27 cellular contexts compared by ENCODE assay signal in the genomic region with DNA sequence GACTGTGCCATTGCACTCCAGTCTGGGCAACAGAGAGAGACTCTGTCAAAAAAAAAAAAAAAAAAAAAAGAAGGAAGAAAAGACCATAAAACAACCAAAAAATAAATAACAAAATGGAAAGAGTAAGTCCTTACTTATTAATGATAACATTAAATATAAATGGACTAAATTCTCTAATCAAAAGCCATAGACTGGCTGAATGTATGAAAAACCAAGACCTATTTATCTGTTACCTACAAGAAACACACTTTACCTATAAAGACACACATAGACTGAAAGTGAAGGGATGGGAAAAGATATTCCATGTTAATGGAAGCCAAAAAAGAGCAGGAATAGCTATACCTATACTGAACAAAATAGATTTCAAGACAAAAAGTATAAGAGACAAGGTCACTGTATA. TPM values are rescaled to one million over a fixed set of nuclear protein-coding genes. Genes with fewer than 3 reads are reported as not detected.
"Had no signal": no experiment of that assay in that cellular context is flagged by ENCODE, and none has a peak within 500 bp of the region (broad histone marks: within the 10 kb centered on the region; RNA-seq: fewer than 3 reads in every experiment).

No MANE protein-coding gene starts in this region.

- ATAC-seq: effector memory CD8-positive, alpha-beta T cell; esophagus mucosa; gastrocnemius medialis; heart right ventricle; left cardiac atrium; left lung; left ventricle myocardium superior; lower lobe of right lung; mucosa of descending colon; naive thymus-derived CD8-positive, alpha-beta T cell had no signal

- H3K36me3 ChIP-seq: colonic mucosa, lower lobe of right lung had no signal

- H3K27ac Mint-ChIP-seq: dendritic cell treated with granulocyte-macrophage colony-stimulating factor and Interleukin-4, amounts not matched to agents 40 ng/mL and 50 ng/mL, for 4 days; effector memory CD8-positive, alpha-beta T cell; mesothelial cell of epicardium had no signal

- H3K27me3 Mint-ChIP-seq: dendritic cell treated with granulocyte-macrophage colony-stimulating factor and Interleukin-4, amounts not matched to agents 40 ng/mL and 50 ng/mL, for 4 days; effector memory CD8-positive, alpha-beta T cell; naive B cell; naive thymus-derived CD8-positive, alpha-beta T cell had no signal

- DNase-seq: colonic mucosa; cortex of kidney; effector CD8-positive, alpha-beta T cell; effector memory CD8-positive, alpha-beta T cell; erythroblast; esophagus squamous epithelium; foreskin fibroblast; foreskin melanocyte; gastrocnemius medialis; glutamatergic neuron; head of caudate nucleus; heart right ventricle; hippocampal formation; left cardiac atrium; left lung; left ventricle myocardium superior; lower lobe of right lung; mesenchymal stem cell; mucosa of descending colon; naive B cell; naive thymus-derived CD8-positive, alpha-beta T cell had no signal

- FAIRE-seq: islet of Langerhans, keratinocyte had no signal

- H3K4me1 ChIP-seq: colonic mucosa, esophagus squamous epithelium, gastrocnemius medialis, heart right ventricle, left lung, lower lobe of right lung had no signal

- H3K4me3 Mint-ChIP-seq: dendritic cell treated with granulocyte-macrophage colony-stimulating factor and Interleukin-4, amounts not matched to agents 40 ng/mL and 50 ng/mL, for 4 days; effector memory CD8-positive, alpha-beta T cell; mesothelial cell of epicardium had no signal

- H3K27ac ChIP-seq: colonic mucosa, epithelial cell of prostate, esophagus squamous epithelium, gastrocnemius medialis, heart right ventricle, left lung, lower lobe of right lung had no signal

- H3K9me3 ChIP-seq: colonic mucosa had no signal

- H3K27me3 ChIP-seq: colonic mucosa, esophagus squamous epithelium, gastrocnemius medialis, heart right ventricle, left lung had no signal

- H3K4me3 ChIP-seq: colonic mucosa, esophagus squamous epithelium, gastrocnemius medialis, heart right ventricle, left lung, lower lobe of right lung, mucosa of descending colon had no signal

RNA-seq across cellular contexts. Expression of a gene that starts 54.9 kb away (rescaled TPM):
- total RNA-seq: mesothelial cell of epicardium had no signal
